In genomic region chr19:43482193-43482592, GRCh38 we compare ENCODE assay signal across 1 cellular context.
TF ChIP-seq lines count a peak whose summit lies in the region.

No MANE protein-coding gene starts in this region.

TF ChIP-seq in K562, 482 proteins besides CTCF, POLR2A, EP300 and RAD21:
- TF ChIP-seq MCM5 (IDR thresholded peaks at IDR 0.05; ENCODE audit: low read depth) (no peak), BHLHE40 (IDR thresholded peaks at IDR 0.05; ENCODE audit: low read length) (peak; percentile 15; the same call in 1 of the 2 replicates)
TF ChIP-seq in K562: peak in this region for 1.
